15 cellular contexts compared by ENCODE assay signal in the genomic region with DNA sequence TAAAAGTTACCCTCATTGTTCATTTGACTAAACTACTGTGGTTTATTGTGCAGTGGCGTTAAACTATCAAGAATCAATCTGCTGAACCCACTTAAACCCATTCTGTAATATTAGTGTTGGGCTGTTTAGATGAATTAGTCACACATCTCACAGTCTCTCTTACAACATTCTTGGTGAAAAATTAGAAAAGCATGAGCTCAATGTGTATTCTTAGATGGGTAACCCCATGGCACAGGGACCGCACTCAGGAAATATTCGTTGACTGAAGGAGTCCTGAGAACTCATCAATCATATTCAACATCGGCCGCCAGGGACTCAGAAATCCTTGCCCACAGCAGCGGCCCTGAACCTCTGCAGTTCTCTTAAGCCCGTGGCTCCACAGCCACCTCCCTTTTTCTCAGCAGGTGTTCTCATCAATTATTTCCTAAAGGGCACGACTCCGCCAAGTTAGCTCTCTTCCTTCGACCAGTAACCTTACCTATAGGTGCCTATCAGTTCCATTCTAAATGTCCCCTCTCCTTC.
DNase-seq lines count a peak whose midpoint lies in the region; ATAC-seq and TF ChIP-seq lines count a peak whose summit lies in the region.
"Had no signal": no experiment of that assay in that cellular context is flagged by ENCODE, and none has a peak within 500 bp of the region (broad histone marks: within the 10 kb centered on the region; RNA-seq: fewer than 3 reads in every experiment).

No MANE protein-coding gene starts in this region.

- DNase-seq in IMR-90 (peak; percentile 26), astrocyte of the spinal cord (ENCODE audit: low read depth, low spot score) (peak; percentile 16), iris pigment epithelial cell (ENCODE audit: low read depth) (peak; percentile 50), thoracic aorta (ENCODE audit: low spot score) (no peak), hepatic stellate cell (ENCODE audit: low spot score) (no peak), putamen (ENCODE audit: low spot score) (no peak)
- DNase-seq: BE2C; CD4-positive, alpha-beta memory T cell; COR-L47; DND-41; GDM1; HCEC 1CT; HFFc6 had no signal

- dilution Hi-C loops in IMR-90 (cut with HindIII; ENCODE audit: low sequenced_read_pairs, unreplicated experiment), result loop anchor here (25.0 kb wide), 1 partner anchor 92 kb away; no protein-coding TSS in a partner anchor

- H3K4me2 ChIP-seq in IMR-90 (ENCODE audit: low read depth, low read length), result no peak overlapping the region

- intact Hi-C loops in IMR-90 (cut with micrococcal nuclease), result no loop called here

- TF ChIP-seq POLR2A in IMR-90 (IDR thresholded peaks at IDR 0.05; ENCODE audit: low read depth, low read length), result no peak

- no peak overlapping the region for H3K56ac ChIP-seq in IMR-90 (ENCODE audit: extremely low read depth, insufficient read depth, low read length)

- no peak overlapping the region for H2BK5ac ChIP-seq in IMR-90 (ENCODE audit: low read depth, low read length, poor library complexity, severe bottlenecking)

- no peak for TF ChIP-seq RAD21 in IMR-90 (IDR thresholded peaks at IDR 0.05; ENCODE audit: low read length)

- CTCF ChIA-PET in IMR-90 (lab: Yijun Ruan, JAX), result interaction anchor here (0.6 kb wide), 1 partner anchor 8 kb away, joined by 3 read pairs; no protein-coding TSS in a partner anchor

- H3K27ac ChIP-seq in IMR-90 (ENCODE audit: insufficient read depth, low read length) (no peak overlapping the region), thoracic aorta (no peak overlapping the region)
- H3K27ac ChIP-seq: C4-2B had no signal

- H2BK20ac ChIP-seq in IMR-90 (ENCODE audit: low read depth, low read length), result no peak overlapping the region

- POLR2A ChIA-PET in IMR-90 (lab: Charles Lee; ENCODE audit: unreplicated experiment), result no interaction called here

- no peak overlapping the region for H4K8ac ChIP-seq in IMR-90 (ENCODE audit: low read depth in 2 of 2, low read length in 2 of 2)

- no peaks in the 10 kb centered on the region for H3K79me1 ChIP-seq in IMR-90 (ENCODE audit: low read depth in 1 of 2, low read length in 2 of 2)

- BruUV-seq in IMR-90 (replicated peaks; lab: Mats Ljungman, UMichigan), result no TSS peak

- no peaks in the 10 kb centered on the region for H4K20me1 ChIP-seq in IMR-90 (ENCODE audit: insufficient read depth, low read length)

- no peak overlapping the region for H3K14ac ChIP-seq in IMR-90 (replicated peaks; ENCODE audit: low read depth, low read length)

- no peak overlapping the region for H2AK9ac ChIP-seq in IMR-90 (replicated peaks; ENCODE audit: low read depth, low read length, poor library complexity)

- H4K91ac ChIP-seq in IMR-90 (ENCODE audit: insufficient read depth, low read depth, low read length), result no peak overlapping the region

- peak; percentile 35; the same call in 1 of the 2 replicates for ATAC-seq in IMR-90 (ENCODE audit: low read depth)
- peak; percentile 84 for ATAC-seq in thoracic aorta (ENCODE audit: insufficient number of reproducible peaks, low FRiP score, low read depth)
- ATAC-seq in HG03108 (IDR thresholded peaks at IDR 0.05; ENCODE audit: unreplicated experiment), result no peak

- H2BK120ac ChIP-seq in IMR-90 (ENCODE audit: low read depth, low read length), result no peak overlapping the region

- no peak for TF ChIP-seq CTCF in IMR-90 (conservative IDR thresholded peaks at IDR 0.05; ENCODE audit: low read depth, low read length)
- TF ChIP-seq CTCF in astrocyte of the spinal cord (IDR thresholded peaks at IDR 0.05; ENCODE audit: low read depth, low read length), result no peak
- TF ChIP-seq CTCF in thoracic aorta (IDR thresholded peaks at IDR 0.05), result no peak

- no peak overlapping the region for H3K9ac ChIP-seq in IMR-90 (ENCODE audit: low read depth, low read length)

- H3K23ac ChIP-seq in IMR-90 (ENCODE audit: low read depth, low read length), result no peak overlapping the region

- H3K18ac ChIP-seq in IMR-90 (ENCODE audit: low read depth, low read length), result no peak overlapping the region

- H2BK15ac ChIP-seq in IMR-90 (ENCODE audit: low read depth, low read length), result no peak overlapping the region

- WGBS in IMR-90 (ENCODE audit: extremely low coverage in 2 of 2, insufficient read length in 1 of 2), 2 experiments, result 82% methylated on average over 5 of the region's 10 CpGs; no CpG with 5 or more reads in 1 of the 2 experiments

- H3K27me3 ChIP-seq in IMR-90 (ENCODE audit: control insufficient read depth, insufficient read depth, low read length) (no peaks in the 10 kb centered on the region), thoracic aorta (replicated peaks; ENCODE audit: insufficient read depth) (no peaks in the 10 kb centered on the region)
- H3K27me3 ChIP-seq: BE2C had no signal

- no peak overlapping the region for H2AFZ ChIP-seq in IMR-90 (replicated peaks; ENCODE audit: low read length, poor library complexity)

- H2AK5ac ChIP-seq in IMR-90 (ENCODE audit: low read depth, low read length), result no peak overlapping the region

- in situ Hi-C loops in IMR-90 (cut with MboI; ENCODE audit: low sequenced_read_pairs) (no loop called here), astrocyte of the spinal cord (cut with HindIII; ENCODE audit: low sequenced_read_pairs) (no loop called here)

- no peaks in the 10 kb centered on the region for H3K4me1 ChIP-seq in IMR-90 (ENCODE audit: control insufficient read depth, insufficient read depth, low read length)
- H3K4me1 ChIP-seq in thoracic aorta (ENCODE audit: control insufficient read depth in 1 of 2, low read depth in 2 of 2), result peaks cover 0 to 14% of the 10 kb centered on the region in 2 donors
- H3K4me1 ChIP-seq: BE2C had no signal

- H3K9me1 ChIP-seq in IMR-90 (ENCODE audit: insufficient read depth, low read length), result no peaks in the 10 kb centered on the region; the same call in 1 of the 2 replicates

- no peak overlapping the region for H4K5ac ChIP-seq in IMR-90 (ENCODE audit: low read depth, low read length)

- H3K9me3 ChIP-seq in IMR-90 (ENCODE audit: control insufficient read depth, insufficient read depth, low read length) (peaks cover 10% of the 10 kb centered on the region), thoracic aorta (no peaks in the 10 kb centered on the region)
- H3K9me3 ChIP-seq: BE2C had no signal

- H3K36me3 ChIP-seq in IMR-90 (ENCODE audit: control insufficient read depth, insufficient read depth, low read length) (no peaks in the 10 kb centered on the region), thoracic aorta (no peaks in the 10 kb centered on the region)
- H3K36me3 ChIP-seq: BE2C had no signal

- H3K4me3 ChIP-seq in IMR-90 (ENCODE audit: insufficient read depth, low read depth, low read length) (no peak overlapping the region), astrocyte of the spinal cord (ENCODE audit: low read depth, low read length) (no peak overlapping the region), thoracic aorta (no peak overlapping the region)

- no peak overlapping the region for H3K4ac ChIP-seq in IMR-90 (ENCODE audit: low read depth, low read length)

TF ChIP-seq in IMR-90, 13 proteins besides CTCF, POLR2A, EP300 and RAD21:
- TF ChIP-seq SMC3 (IDR thresholded peaks at IDR 0.05; ENCODE audit: low read depth, low read length), result no peak
- TF ChIP-seq, protein P1, sequence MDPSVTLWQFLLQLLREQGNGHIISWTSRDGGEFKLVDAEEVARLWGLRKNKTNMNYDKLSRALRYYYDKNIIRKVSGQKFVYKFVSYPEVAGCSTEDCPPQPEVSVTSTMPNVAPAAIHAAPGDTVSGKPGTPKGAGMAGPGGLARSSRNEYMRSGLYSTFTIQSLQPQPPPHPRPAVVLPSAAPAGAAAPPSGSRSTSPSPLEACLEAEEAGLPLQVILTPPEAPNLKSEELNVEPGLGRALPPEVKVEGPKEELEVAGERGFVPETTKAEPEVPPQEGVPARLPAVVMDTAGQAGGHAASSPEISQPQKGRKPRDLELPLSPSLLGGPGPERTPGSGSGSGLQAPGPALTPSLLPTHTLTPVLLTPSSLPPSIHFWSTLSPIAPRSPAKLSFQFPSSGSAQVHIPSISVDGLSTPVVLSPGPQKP (IDR thresholded peaks at IDR 0.05; ENCODE audit: borderline replicate concordance, low read depth, low read length), result no peak
- no peak for TF ChIP-seq CHD1 (IDR thresholded peaks at IDR 0.05; ENCODE audit: low read depth, low read length)
- no peak for TF ChIP-seq MAZ (IDR thresholded peaks at IDR 0.05; ENCODE audit: borderline replicate concordance, low read depth, low read length)
- TF ChIP-seq, protein P2, sequence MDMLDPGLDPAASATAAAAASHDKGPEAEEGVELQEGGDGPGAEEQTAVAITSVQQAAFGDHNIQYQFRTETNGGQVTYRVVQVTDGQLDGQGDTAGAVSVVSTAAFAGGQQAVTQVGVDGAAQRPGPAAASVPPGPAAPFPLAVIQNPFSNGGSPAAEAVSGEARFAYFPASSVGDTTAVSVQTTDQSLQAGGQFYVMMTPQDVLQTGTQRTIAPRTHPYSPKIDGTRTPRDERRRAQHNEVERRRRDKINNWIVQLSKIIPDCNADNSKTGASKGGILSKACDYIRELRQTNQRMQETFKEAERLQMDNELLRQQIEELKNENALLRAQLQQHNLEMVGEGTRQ (IDR thresholded peaks at IDR 0.05; ENCODE audit: low read depth, low read length), result no peak
- TF ChIP-seq RCOR1 (IDR thresholded peaks at IDR 0.05; ENCODE audit: insufficient replicate concordance, low read length), result no peak
- no peak for TF ChIP-seq RFX5 (IDR thresholded peaks at IDR 0.05; ENCODE audit: low read depth, low read length)
- TF ChIP-seq MAFK (IDR thresholded peaks at IDR 0.05; ENCODE audit: low read depth, low read length), result no peak
- no peak for TF ChIP-seq CEBPB (IDR thresholded peaks at IDR 0.05; ENCODE audit: low read depth, low read length)
- TF ChIP-seq MXI1 (IDR thresholded peaks at IDR 0.05; ENCODE audit: borderline replicate concordance, low read depth, low read length), result no peak
- no peak for TF ChIP-seq BHLHE40 (IDR thresholded peaks at IDR 0.05; ENCODE audit: low read depth, low read length)
- no peak for TF ChIP-seq NFE2L2 (IDR thresholded peaks at IDR 0.05; ENCODE audit: low read depth, low read length)
- TF ChIP-seq FOS (IDR thresholded peaks at IDR 0.05; ENCODE audit: low read depth, low read length), result no peak

Comparison
In these comparisons a context has a peak if more than half of its experiments do, and no peak if none do; other contexts are left out.
1. DNase-seq: peak in IMR-90 (single experiment), astrocyte of the spinal cord (single experiment) and iris pigment epithelial cell (single experiment); none in thoracic aorta (single experiment), hepatic stellate cell (single experiment) and putamen (single experiment).